8 cellular contexts compared by ENCODE assay signal in genomic region chr6:137389150-137389664, GRCh38.
A peak's percentile ranks its signal among the peaks of the same experiment; 100 is the strongest.
DNase-seq lines count a peak whose midpoint lies in the region; ATAC-seq and TF ChIP-seq lines count a peak whose summit lies in the region.

No MANE protein-coding gene starts in this region.

- 48% methylated on average over 6 of the region's 6 CpGs for WGBS in esophagus muscularis mucosa

- no peaks in the 10 kb centered on the region for H3K27me3 Mint-ChIP-seq in T-helper 1 cell treated with Interleukin-12 subunit alpha and Interleukin-12 subunit beta and Interleukin-4 antibody, amounts not matched to agents 30 μg/mL and 1 μg/mL, for 36 hours (ENCODE audit: low read depth)
- H3K27me3 Mint-ChIP-seq in activated naive CD8-positive, alpha-beta T cell treated with anti-CD3 and anti-CD28 coated beads, Interleukin-2, amount 10 ng/mL, durations not matched to agents 7 days and 5 days = peaks cover under 1% of the 10 kb centered on the region

- H3K36me3 ChIP-seq in GM06990 (ENCODE audit: control insufficient read depth, insufficient read depth, low read length) = no peaks in the 10 kb centered on the region
- H3K36me3 ChIP-seq in esophagus muscularis mucosa = no peaks in the 10 kb centered on the region

- DNase-seq in GM06990 (ENCODE audit: extremely low read depth, insufficient read length) (peak; percentile 35), NCI-H2196 (lab: John Stamatoyannopoulos, UW; ENCODE audit: unreplicated experiment) (no peak), hepatic stellate cell (ENCODE audit: low spot score) (no peak), esophagus muscularis mucosa (ENCODE audit: extremely low spot score) (no peak)
- no peak for DNase-seq in activated naive CD8-positive, alpha-beta T cell treated with anti-CD3 and anti-CD28 coated beads, Interleukin-2, amount 10 ng/mL, durations not matched to agents 7 days and 5 days
- DNase-seq in stimulated activated CD4-positive, alpha-beta T cell treated with anti-CD3 and anti-CD28 coated beads, Interleukin-2, amount 100 ng/mL, for 24 hours = peak; percentile 65 to 78

- H3K4me1 Mint-ChIP-seq in T-helper 1 cell treated with Interleukin-12 subunit alpha and Interleukin-12 subunit beta and Interleukin-4 antibody, amounts not matched to agents 30 μg/mL and 1 μg/mL, for 36 hours (ENCODE audit: low read depth) = peaks cover 47% of the 10 kb centered on the region
- peaks cover 12% of the 10 kb centered on the region for H3K4me1 Mint-ChIP-seq in activated naive CD8-positive, alpha-beta T cell treated with anti-CD3 and anti-CD28 coated beads, Interleukin-2, amount 10 ng/mL, durations not matched to agents 7 days and 5 days

- H3K9me3 Mint-ChIP-seq in T-helper 1 cell treated with Interleukin-12 subunit alpha and Interleukin-12 subunit beta and Interleukin-4 antibody, amounts not matched to agents 30 μg/mL and 1 μg/mL, for 36 hours = peaks cover 28% of the 10 kb centered on the region
- peaks cover 1% of the 10 kb centered on the region for H3K9me3 Mint-ChIP-seq in activated naive CD8-positive, alpha-beta T cell treated with anti-CD3 and anti-CD28 coated beads, Interleukin-2, amount 10 ng/mL, durations not matched to agents 7 days and 5 days

- no peaks in the 10 kb centered on the region for H3K9me3 ChIP-seq in esophagus muscularis mucosa

- no peak for TF ChIP-seq CTCF in GM06990 (IDR thresholded peaks at IDR 0.05; ENCODE audit: insufficient read depth, low read length, poor library complexity, severe bottlenecking)
- TF ChIP-seq CTCF in esophagus muscularis mucosa (IDR thresholded peaks at IDR 0.05) = no peak

- no peak overlapping the region for H3K27ac ChIP-seq in esophagus muscularis mucosa (replicated peaks in 1 of 4)

- no peak for TF ChIP-seq EP300 in esophagus muscularis mucosa (IDR thresholded peaks at IDR 0.05)

- H3K36me3 Mint-ChIP-seq in T-helper 1 cell treated with Interleukin-12 subunit alpha and Interleukin-12 subunit beta and Interleukin-4 antibody, amounts not matched to agents 30 μg/mL and 1 μg/mL, for 36 hours (ENCODE audit: low read depth) = peaks cover 18% of the 10 kb centered on the region
- H3K36me3 Mint-ChIP-seq in activated naive CD8-positive, alpha-beta T cell treated with anti-CD3 and anti-CD28 coated beads, Interleukin-2, amount 10 ng/mL, durations not matched to agents 7 days and 5 days = peaks cover 4% of the 10 kb centered on the region

- peak; percentile 56 for ATAC-seq in HG02970 (IDR thresholded peaks at IDR 0.05; ENCODE audit: low FRiP score, unreplicated experiment)
- peak; percentile 97 for ATAC-seq in activated naive CD8-positive, alpha-beta T cell treated with anti-CD3 and anti-CD28 coated beads, Interleukin-2, amount 10 ng/mL, durations not matched to agents 7 days and 5 days (ENCODE audit: low read depth)

- H3K4me1 ChIP-seq in esophagus muscularis mucosa = no peaks in the 10 kb centered on the region

- TF ChIP-seq POLR2A in esophagus muscularis mucosa (IDR thresholded peaks at IDR 0.05; ENCODE audit: low read depth) = no peak

- POLR2A ChIA-PET in activated naive CD8-positive, alpha-beta T cell treated with anti-CD3 and anti-CD28 coated beads, Interleukin-2, amount 10 ng/mL, durations not matched to agents 7 days and 5 days (lab: Charles Lee) = no interaction called here

- peak overlapping the region; percentile 70 for H3K4me3 Mint-ChIP-seq in T-helper 1 cell treated with Interleukin-12 subunit alpha and Interleukin-12 subunit beta and Interleukin-4 antibody, amounts not matched to agents 30 μg/mL and 1 μg/mL, for 36 hours
- peak overlapping the region; percentile 31 for H3K4me3 Mint-ChIP-seq in activated naive CD8-positive, alpha-beta T cell treated with anti-CD3 and anti-CD28 coated beads, Interleukin-2, amount 10 ng/mL, durations not matched to agents 7 days and 5 days

- H3K4me3 ChIP-seq in GM06990 (replicated peaks; ENCODE audit: low read depth, low read length) = no peak overlapping the region
- H3K4me3 ChIP-seq in esophagus muscularis mucosa = no peak overlapping the region

- no peaks in the 10 kb centered on the region for H3K27me3 ChIP-seq in GM06990 (replicated peaks; ENCODE audit: control insufficient read depth, insufficient read depth, low read length)
- no peaks in the 10 kb centered on the region for H3K27me3 ChIP-seq in esophagus muscularis mucosa

- peak overlapping the region; percentile 87 for H3K27ac Mint-ChIP-seq in T-helper 1 cell treated with Interleukin-12 subunit alpha and Interleukin-12 subunit beta and Interleukin-4 antibody, amounts not matched to agents 30 μg/mL and 1 μg/mL, for 36 hours
- peak overlapping the region; percentile 24 for H3K27ac Mint-ChIP-seq in activated naive CD8-positive, alpha-beta T cell treated with anti-CD3 and anti-CD28 coated beads, Interleukin-2, amount 10 ng/mL, durations not matched to agents 7 days and 5 days

- intact Hi-C loops in esophagus muscularis mucosa (cut with DNase I) = no loop called here

Comparison
In these comparisons a context has a peak if more than half of its experiments do, and no peak if none do; other contexts are left out.
1. DNase-seq: peak in GM06990 (single experiment) and stimulated activated CD4-positive, alpha-beta T cell treated with anti-CD3 and anti-CD28 coated beads, Interleukin-2, amount 100 ng/mL, for 24 hours (2 of 2); none in activated naive CD8-positive, alpha-beta T cell treated with anti-CD3 and anti-CD28 coated beads, Interleukin-2, amount 10 ng/mL, durations not matched to agents 7 days and 5 days (single experiment), NCI-H2196 (single experiment), hepatic stellate cell (single experiment) and esophagus muscularis mucosa (single experiment).